In the genomic region with DNA sequence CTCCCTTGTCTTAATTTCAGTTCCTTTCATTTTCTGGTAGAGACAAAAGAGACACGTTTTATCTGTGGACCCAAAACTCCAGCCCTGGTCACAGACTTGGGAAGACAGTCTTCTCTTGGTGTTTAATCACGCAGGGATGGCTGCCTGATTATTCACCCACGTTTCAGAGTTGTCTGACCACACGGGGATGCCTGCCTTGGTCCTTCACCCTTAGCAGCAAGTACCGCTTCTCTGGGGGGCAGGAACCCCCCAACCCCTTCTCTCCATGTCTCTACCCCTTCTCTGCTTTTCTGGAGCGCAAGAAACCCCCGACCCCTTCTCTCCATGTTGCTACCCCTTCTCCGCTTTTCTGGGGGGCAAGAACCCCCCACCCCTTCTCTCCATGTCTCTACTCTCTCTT, we compare ENCODE assay signal across 24 cellular contexts.
"Had no signal": no experiment of that assay in that cellular context is flagged by ENCODE, and none has a peak within 500 bp of the region (broad histone marks: within the 10 kb centered on the region; RNA-seq: fewer than 3 reads in every experiment).

No MANE protein-coding gene starts in this region.

- H3K36me3 ChIP-seq: esophagus squamous epithelium, gastrocnemius medialis, left ventricle myocardium inferior, suprapubic skin, tibial nerve, WERI-Rb-1 had no signal

- H3K4me3 ChIP-seq: esophagus squamous epithelium, gastrocnemius medialis, left ventricle myocardium inferior, suprapubic skin, tibial nerve had no signal

- H3K27ac Mint-ChIP-seq: activated naive CD4-positive, alpha-beta T cell treated with anti-CD3 and anti-CD28 coated beads, Interleukin-2, amount 50 U/mL, for 72 hours; effector memory CD8-positive, alpha-beta T cell; natural killer cell treated with Interleukin-12 subunit alpha and Interleukin-12 subunit beta and Interleukin-15 and Interleukin-18, amount 100 ng/mL, for 72 hours; stimulated activated naive CD8-positive, alpha-beta T cell treated with anti-CD3 and anti-CD28 coated beads, Interleukin-15, amount 100 ng/mL, for 72 hours; T-cell; T-helper 2 cell treated with Interferon-gamma antibody and Interleukin-4, amounts not matched to agents 5 μg/mL and 100 μg/mL, for 36 hours had no signal

- H3K4me1 ChIP-seq: esophagus squamous epithelium, gastrocnemius medialis, left ventricle myocardium inferior, parathyroid adenoma, suprapubic skin, tibial nerve had no signal

- H3K27me3 ChIP-seq: esophagus squamous epithelium, gastrocnemius medialis, suprapubic skin, tibial nerve had no signal

- H3K9me3 ChIP-seq: esophagus squamous epithelium, gastrocnemius medialis, left ventricle myocardium inferior, suprapubic skin, tibial nerve had no signal

- H3K9me3 Mint-ChIP-seq: T-helper 2 cell treated with Interferon-gamma antibody and Interleukin-4, amounts not matched to agents 5 μg/mL and 100 μg/mL, for 36 hours had no signal

- DNase-seq: activated CD4-positive, alpha-beta T cell treated with anti-CD3 and anti-CD28 coated beads for 1 hour; activated CD4-positive, alpha-beta T cell treated with anti-CD3 and anti-CD28 coated beads, Interleukin-2, amount 50 U/mL, for 1 hour; activated T-cell treated with anti-CD3 and anti-CD28 coated beads, Interleukin-2, amount 50 U/mL, for 1 hour; central memory CD4-positive, alpha-beta T cell; dermis blood vessel endothelial cell; effector memory CD8-positive, alpha-beta T cell; esophagus squamous epithelium; gastrocnemius medialis; head of caudate nucleus; hypothalamus; left ventricle myocardium inferior; mammary epithelial cell; nucleus accumbens; right cardiac atrium; stimulated activated CD4-positive, alpha-beta T cell treated with anti-CD3 and anti-CD28 coated beads, Interleukin-1b, Interleukin-23, amount 100 ng/mL, for 48 hours; stimulated activated naive CD8-positive, alpha-beta T cell treated with anti-CD3 and anti-CD28 coated beads, Interleukin-15, amount 100 ng/mL, for 72 hours; T-cell; WERI-Rb-1 had no signal

- H3K27ac ChIP-seq: esophagus squamous epithelium, gastrocnemius medialis, left ventricle myocardium inferior, parathyroid adenoma, suprapubic skin, tibial nerve, WERI-Rb-1 had no signal

- H3K9ac ChIP-seq: parathyroid adenoma had no signal

- H3K27me3 Mint-ChIP-seq: effector memory CD8-positive, alpha-beta T cell; natural killer cell treated with Interleukin-12 subunit alpha and Interleukin-12 subunit beta and Interleukin-15 and Interleukin-18, amount 100 ng/mL, for 72 hours; T-cell had no signal

- H3K4me1 Mint-ChIP-seq: stimulated activated naive CD8-positive, alpha-beta T cell treated with anti-CD3 and anti-CD28 coated beads, Interleukin-15, amount 100 ng/mL, for 72 hours; T-cell had no signal

- ATAC-seq: activated naive CD4-positive, alpha-beta T cell treated with anti-CD3 and anti-CD28 coated beads, Interleukin-2, amount 50 U/mL, for 72 hours; effector memory CD8-positive, alpha-beta T cell; gastrocnemius medialis; natural killer cell treated with Interleukin-12 subunit alpha and Interleukin-12 subunit beta and Interleukin-15 and Interleukin-18, amount 100 ng/mL, for 72 hours; right cardiac atrium; stimulated activated naive CD8-positive, alpha-beta T cell treated with anti-CD3 and anti-CD28 coated beads, Interleukin-15, amount 100 ng/mL, for 72 hours; T-cell had no signal

- H3K4me3 Mint-ChIP-seq: effector memory CD8-positive, alpha-beta T cell; natural killer cell treated with Interleukin-12 subunit alpha and Interleukin-12 subunit beta and Interleukin-15 and Interleukin-18, amount 100 ng/mL, for 72 hours; stimulated activated naive CD8-positive, alpha-beta T cell treated with anti-CD3 and anti-CD28 coated beads, Interleukin-15, amount 100 ng/mL, for 72 hours; T-cell; T-helper 2 cell treated with Interferon-gamma antibody and Interleukin-4, amounts not matched to agents 5 μg/mL and 100 μg/mL, for 36 hours had no signal

- H3K36me3 Mint-ChIP-seq: activated naive CD4-positive, alpha-beta T cell treated with anti-CD3 and anti-CD28 coated beads, Interleukin-2, amount 50 U/mL, for 72 hours; natural killer cell treated with Interleukin-12 subunit alpha and Interleukin-12 subunit beta and Interleukin-15 and Interleukin-18, amount 100 ng/mL, for 72 hours; T-cell had no signal

- H3K79me2 ChIP-seq: parathyroid adenoma had no signal
